22 cellular contexts compared by ENCODE assay signal in the genomic region with DNA sequence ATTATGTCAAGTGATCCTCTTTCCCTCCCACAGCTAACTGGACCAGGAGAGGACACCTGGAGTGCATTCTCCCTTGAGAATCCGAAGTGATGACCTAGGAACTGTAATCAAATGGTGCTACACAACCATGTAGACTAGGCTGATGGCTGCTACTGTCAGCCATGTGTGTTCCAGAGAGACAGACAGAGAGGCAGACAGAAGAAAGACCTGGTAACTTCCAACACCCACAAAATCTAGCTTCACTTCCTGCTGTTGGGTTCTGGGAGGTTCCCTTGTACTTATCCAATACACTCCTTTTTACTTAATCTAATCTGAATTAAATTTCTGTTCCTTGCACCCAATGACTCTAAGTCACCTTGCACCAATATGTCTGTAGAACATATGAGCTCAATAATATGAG.
A peak's percentile ranks its signal among the peaks of the same experiment; 100 is the strongest.
DNase-seq lines count a peak whose midpoint lies in the region; ATAC-seq and TF ChIP-seq lines count a peak whose summit lies in the region.
"Had no signal": no experiment of that assay in that cellular context is flagged by ENCODE, and none has a peak within 500 bp of the region (broad histone marks: within the 10 kb centered on the region; RNA-seq: fewer than 3 reads in every experiment).

No MANE protein-coding gene starts in this region.

- H3K9me3 Mint-ChIP-seq in T-helper 2 cell treated with Interferon-gamma antibody and Interleukin-4, amounts not matched to agents 5 μg/mL and 100 μg/mL, for 36 hours, result no peaks in the 10 kb centered on the region
- no peaks in the 10 kb centered on the region for H3K9me3 Mint-ChIP-seq in CD4-positive, alpha-beta memory T cell
- H3K9me3 Mint-ChIP-seq in activated CD8-positive, alpha-beta T cell treated with anti-CD3 and anti-CD28 coated beads for 36 hours, result no peaks in the 10 kb centered on the region
- peaks cover 0 to 1% (median 0%) of the 10 kb centered on the region in 11 donors for H3K9me3 Mint-ChIP-seq in naive thymus-derived CD4-positive, alpha-beta T cell
- H3K9me3 Mint-ChIP-seq: activated T-cell treated with anti-CD3 and anti-CD28 coated beads, Interleukin-2, amount 50 U/mL, for 4 hours; GM23338 had no signal

- POLR2A ChIA-PET in CD4-positive, alpha-beta memory T cell (lab: Charles Lee; ENCODE audit: partially characterized antibody), result interaction anchor here (1.3 to 2.0 kb wide), 3 partner anchors 12 to 79 kb away, joined by 3 to 10 read pairs (median 3); partner anchors contain the start of gene AAK1
- POLR2A ChIA-PET in activated CD8-positive, alpha-beta T cell treated with anti-CD3 and anti-CD28 coated beads for 36 hours (lab: Charles Lee), result interaction anchor here (1.0 to 2.1 kb wide), 3 partner anchors 9 to 10 kb away, joined by 3 to 6 read pairs (median 3); no protein-coding TSS in a partner anchor
- POLR2A ChIA-PET in naive thymus-derived CD4-positive, alpha-beta T cell (lab: Charles Lee), result interaction anchor here (1.0 kb wide), 1 partner anchor 11 kb away, joined by 3 read pairs; no protein-coding TSS in a partner anchor

- TF ChIP-seq CTCF in activated CD8-positive, alpha-beta T cell treated with anti-CD3 and anti-CD28 coated beads for 36 hours (IDR thresholded peaks at IDR 0.05), result no peak

- no peak overlapping the region for H3K4me3 Mint-ChIP-seq in T-helper 2 cell treated with Interferon-gamma antibody and Interleukin-4, amounts not matched to agents 5 μg/mL and 100 μg/mL, for 36 hours
- peak overlapping the region in 6 of 8 donors; percentile 17 to 75 (median 42) for H3K4me3 Mint-ChIP-seq in CD4-positive, alpha-beta memory T cell
- no peak overlapping the region for H3K4me3 Mint-ChIP-seq in activated CD8-positive, alpha-beta T cell treated with anti-CD3 and anti-CD28 coated beads for 36 hours
- peak overlapping the region in 8 of 10 donors; percentile 34 to 64 (median 58) for H3K4me3 Mint-ChIP-seq in naive thymus-derived CD4-positive, alpha-beta T cell
- H3K4me3 Mint-ChIP-seq: activated T-cell treated with anti-CD3 and anti-CD28 coated beads, Interleukin-2, amount 50 U/mL, for 4 hours; GM23338 had no signal

- H3K36me3 ChIP-seq in CD4-positive, alpha-beta memory T cell (ENCODE audit: insufficient read depth, low read length), result no peaks in the 10 kb centered on the region
- no peaks in the 10 kb centered on the region for H3K36me3 ChIP-seq in naive thymus-derived CD4-positive, alpha-beta T cell (ENCODE audit: control insufficient read depth in 2 of 3, insufficient read depth in 3 of 3, low read length in 3 of 3)
- H3K36me3 ChIP-seq: right atrium auricular region had no signal

- peak overlapping the region; percentile 81 for H3K27ac Mint-ChIP-seq in T-helper 2 cell treated with Interferon-gamma antibody and Interleukin-4, amounts not matched to agents 5 μg/mL and 100 μg/mL, for 36 hours
- H3K27ac Mint-ChIP-seq in CD4-positive, alpha-beta memory T cell, result peak overlapping the region; percentile 67 to 90 (median 85)
- H3K27ac Mint-ChIP-seq in activated CD8-positive, alpha-beta T cell treated with anti-CD3 and anti-CD28 coated beads for 36 hours, result peak overlapping the region; percentile 85
- H3K27ac Mint-ChIP-seq in naive thymus-derived CD4-positive, alpha-beta T cell, result peak overlapping the region in 8 of 9 donors; percentile 57 to 94 (median 80)
- H3K27ac Mint-ChIP-seq: GM23338 had no signal

- H3K4me3 ChIP-seq in CD4-positive, alpha-beta memory T cell (ENCODE audit: low read length in 2 of 2), result no peak overlapping the region
- no peak overlapping the region for H3K4me3 ChIP-seq in naive thymus-derived CD4-positive, alpha-beta T cell (ENCODE audit: low read length)
- H3K4me3 ChIP-seq: GM23338, right atrium auricular region had no signal

- no peak for DNase-seq in T-helper 2 cell treated with Interferon-gamma antibody and Interleukin-4, amounts not matched to agents 5 μg/mL and 100 μg/mL, for 36 hours (ENCODE audit: low spot score)
- no peak for DNase-seq in T-helper 2 cell
- no peak for DNase-seq in CD4-positive, alpha-beta memory T cell
- DNase-seq in activated CD8-positive, alpha-beta T cell treated with anti-CD3 and anti-CD28 coated beads for 36 hours, result no peak
- no peak for DNase-seq in naive thymus-derived CD4-positive, alpha-beta T cell
- DNase-seq in DMS 273 (lab: John Stamatoyannopoulos, UW; ENCODE audit: unreplicated experiment), result no peak
- DNase-seq in RKO (ENCODE audit: low spot score), result no peak
- DNase-seq: activated CD4-positive, alpha-beta T cell treated with anti-CD3 and anti-CD28 coated beads, Interleukin-2, amount 50 U/mL, for 48 hours; activated T-cell treated with anti-CD3 and anti-CD28 coated beads, Interleukin-2, amount 50 U/mL, for 4 hours; amniotic stem cell; DMS153; hypothalamus; islet precursor cell; NCI-H1694 treated with DMSO at 0.1 percent for 48 hours; NCI-H774; Right ventricle myocardium superior; stimulated activated CD4-positive, alpha-beta T cell treated with anti-CD3 and anti-CD28 coated beads, Interleukin-12 subunit alpha, Interleukin-12 subunit beta, amount 100 ng/mL, for 4 hours; substantia nigra; SW 1271 had no signal

- no peaks in the 10 kb centered on the region for H3K27me3 Mint-ChIP-seq in T-helper 2 cell treated with Interferon-gamma antibody and Interleukin-4, amounts not matched to agents 5 μg/mL and 100 μg/mL, for 36 hours (ENCODE audit: low read depth)
- no peaks in the 10 kb centered on the region for H3K27me3 Mint-ChIP-seq in CD4-positive, alpha-beta memory T cell
- no peaks in the 10 kb centered on the region for H3K27me3 Mint-ChIP-seq in activated CD8-positive, alpha-beta T cell treated with anti-CD3 and anti-CD28 coated beads for 36 hours
- H3K27me3 Mint-ChIP-seq in naive thymus-derived CD4-positive, alpha-beta T cell, result no peaks in the 10 kb centered on the region

- no peaks in the 10 kb centered on the region for H3K27me3 ChIP-seq in CD4-positive, alpha-beta memory T cell (ENCODE audit: insufficient read depth, low read length)
- no peaks in the 10 kb centered on the region for H3K27me3 ChIP-seq in naive thymus-derived CD4-positive, alpha-beta T cell (ENCODE audit: control insufficient read depth in 2 of 2, insufficient read depth in 2 of 2, low read length in 2 of 2)
- H3K27me3 ChIP-seq: right atrium auricular region had no signal

- intact Hi-C loops in CD4-positive, alpha-beta memory T cell (cut with micrococcal nuclease), result no loop called here
- intact Hi-C loops in activated CD8-positive, alpha-beta T cell treated with anti-CD3 and anti-CD28 coated beads for 36 hours (cut with micrococcal nuclease), result no loop called here
- intact Hi-C loops in naive thymus-derived CD4-positive, alpha-beta T cell (cut with micrococcal nuclease), result loop anchor here in 1 of 2 donors (5.0 kb wide), 1 partner anchor 71 kb away; the partner anchor contains the start of gene AAK1

- peaks cover 56% of the 10 kb centered on the region for H3K4me1 Mint-ChIP-seq in T-helper 2 cell treated with Interferon-gamma antibody and Interleukin-4, amounts not matched to agents 5 μg/mL and 100 μg/mL, for 36 hours (ENCODE audit: low read depth)
- peaks cover 68 to 96% (median 78%) of the 10 kb centered on the region in 4 donors for H3K4me1 Mint-ChIP-seq in CD4-positive, alpha-beta memory T cell
- H3K4me1 Mint-ChIP-seq in activated CD8-positive, alpha-beta T cell treated with anti-CD3 and anti-CD28 coated beads for 36 hours (ENCODE audit: low read depth), result peaks cover 73% of the 10 kb centered on the region
- H3K4me1 Mint-ChIP-seq in naive thymus-derived CD4-positive, alpha-beta T cell, result peaks cover 55 to 95% (median 85%) of the 10 kb centered on the region in 7 donors
- H3K4me1 Mint-ChIP-seq: GM23338 had no signal

- peaks cover 22% of the 10 kb centered on the region for H3K36me3 Mint-ChIP-seq in T-helper 2 cell treated with Interferon-gamma antibody and Interleukin-4, amounts not matched to agents 5 μg/mL and 100 μg/mL, for 36 hours (ENCODE audit: low read depth)
- H3K36me3 Mint-ChIP-seq in CD4-positive, alpha-beta memory T cell, result peaks cover 4 to 25% of the 10 kb centered on the region in 2 donors
- H3K36me3 Mint-ChIP-seq in activated CD8-positive, alpha-beta T cell treated with anti-CD3 and anti-CD28 coated beads for 36 hours (ENCODE audit: low read depth), result peaks cover 11% of the 10 kb centered on the region
- H3K36me3 Mint-ChIP-seq in naive thymus-derived CD4-positive, alpha-beta T cell, result peaks cover 3 to 7% (median 5%) of the 10 kb centered on the region in 5 donors

- peaks cover 88% of the 10 kb centered on the region for H3K4me1 ChIP-seq in CD4-positive, alpha-beta memory T cell (ENCODE audit: insufficient read depth, low read length)
- H3K4me1 ChIP-seq in naive thymus-derived CD4-positive, alpha-beta T cell (ENCODE audit: control insufficient read depth in 2 of 2, insufficient read depth in 2 of 2, low read length in 2 of 2), result peaks cover 33 to 51% of the 10 kb centered on the region in 2 donors

- no peak overlapping the region for H3K27ac ChIP-seq in CD4-positive, alpha-beta memory T cell (ENCODE audit: low read depth, low read length)
- H3K27ac ChIP-seq in naive thymus-derived CD4-positive, alpha-beta T cell (ENCODE audit: low read depth, low read length), result peak overlapping the region; percentile 16
- H3K27ac ChIP-seq: right atrium auricular region had no signal

- CTCF ChIA-PET in CD4-positive, alpha-beta memory T cell (lab: Charles Lee; ENCODE audit: partially characterized antibody), result interaction anchor here (1.1 to 8.8 kb wide), 3 partner anchors 10 to 500 kb away, joined by 3 to 220 read pairs (median 7); no protein-coding TSS in a partner anchor
- CTCF ChIA-PET in activated CD8-positive, alpha-beta T cell treated with anti-CD3 and anti-CD28 coated beads for 36 hours (lab: Charles Lee), result interaction anchor here (0.9 to 10.3 kb wide), 10 partner anchors 8 to 154 kb away, joined by 3 to 145 read pairs (median 4); partner anchors contain the start of genes AAK1 and NFU1
- CTCF ChIA-PET in naive thymus-derived CD4-positive, alpha-beta T cell (lab: Charles Lee), result interaction anchor here (0.6 kb wide), 1 partner anchor 143 kb away, joined by 3 read pairs; no protein-coding TSS in a partner anchor

- ATAC-seq in activated CD8-positive, alpha-beta T cell treated with anti-CD3 and anti-CD28 coated beads for 36 hours, result peak; percentile 40
- ATAC-seq in naive thymus-derived CD4-positive, alpha-beta T cell, result peak; percentile 59
- no peak for ATAC-seq in HG03196 (IDR thresholded peaks at IDR 0.05; ENCODE audit: unreplicated experiment)
- ATAC-seq: activated T-cell treated with anti-CD3 and anti-CD28 coated beads, Interleukin-2, amount 50 U/mL, for 4 hours; GM23338 had no signal

- H3K9me3 ChIP-seq in CD4-positive, alpha-beta memory T cell (ENCODE audit: control insufficient read depth in 1 of 2, low read length in 2 of 2), result no peaks in the 10 kb centered on the region
- H3K9me3 ChIP-seq in naive thymus-derived CD4-positive, alpha-beta T cell (ENCODE audit: control insufficient read depth in 2 of 3, low read length in 3 of 3), result no peaks in the 10 kb centered on the region
- H3K9me3 ChIP-seq: right atrium auricular region had no signal

Comparison
In these comparisons a context has a peak if more than half of its experiments do, and no peak if none do; other contexts are left out.
1. H3K4me3 Mint-ChIP-seq: peak in CD4-positive, alpha-beta memory T cell (6 of 8) and naive thymus-derived CD4-positive, alpha-beta T cell (8 of 10); none in T-helper 2 cell treated with Interferon-gamma antibody and Interleukin-4, amounts not matched to agents 5 μg/mL and 100 μg/mL, for 36 hours (single experiment) and activated CD8-positive, alpha-beta T cell treated with anti-CD3 and anti-CD28 coated beads for 36 hours (single experiment).
2. Peak in every context shown above with its lines, with median percentiles within 50 percentile points of each other: H3K27ac Mint-ChIP-seq.